Comparison of ENCODE assay signal across 8 cellular contexts in the genomic region with DNA sequence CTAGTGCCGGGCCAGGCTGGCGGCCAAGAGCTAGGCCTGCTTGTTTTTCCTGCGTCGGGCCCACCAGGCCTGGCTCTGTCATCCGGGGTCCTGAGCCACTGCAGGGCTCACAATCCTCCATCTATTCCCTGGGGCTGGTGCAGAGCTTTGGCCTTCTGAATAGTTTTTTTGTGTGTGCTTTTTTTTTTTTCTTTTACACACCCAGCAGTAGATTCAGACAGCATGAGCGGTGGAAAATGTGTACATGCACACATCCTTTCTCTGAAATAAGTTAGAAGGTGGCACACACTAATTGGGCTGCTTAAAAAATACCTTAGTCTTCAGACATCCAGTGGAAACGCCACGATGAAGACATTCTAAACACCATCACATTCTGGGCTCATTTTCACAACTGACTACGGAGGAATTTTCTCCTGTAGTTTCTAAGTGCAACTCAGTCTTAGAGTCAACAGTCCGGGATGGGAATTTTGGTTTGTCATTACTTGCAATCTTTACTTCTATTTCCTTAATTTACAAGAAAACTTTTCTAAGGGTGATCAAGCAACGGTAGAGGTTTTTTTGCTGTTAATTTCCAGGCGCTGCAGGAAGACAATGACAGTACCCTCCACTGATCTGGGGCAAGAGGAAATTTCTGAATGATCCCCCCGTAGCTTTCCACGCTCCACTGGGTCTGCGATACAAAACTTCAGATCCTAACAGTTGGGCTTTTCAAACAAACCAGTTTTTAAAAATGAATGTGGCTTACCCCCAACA. TPM values are rescaled to one million over a fixed set of nuclear protein-coding genes. Genes with fewer than 3 reads are reported as not detected.
DNase-seq lines count a peak whose midpoint lies in the region; ATAC-seq and TF ChIP-seq lines count a peak whose summit lies in the region.

No MANE protein-coding gene starts in this region.

- H3K27me3 ChIP-seq in BLaER1 = no peaks in the 10 kb centered on the region
- no peaks in the 10 kb centered on the region for H3K27me3 ChIP-seq in breast epithelium
- H3K27me3 ChIP-seq in mesendoderm (ENCODE audit: insufficient read depth, low read length, poor library complexity) = no peaks in the 10 kb centered on the region
- H3K27me3 ChIP-seq in vagina = no peaks in the 10 kb centered on the region

- peak overlapping the region; percentile 98 for H3K9ac ChIP-seq in BLaER1
- peak overlapping the region; percentile 73 for H3K9ac ChIP-seq in mesendoderm (ENCODE audit: low read length)

- H3K79me2 ChIP-seq in mesendoderm (ENCODE audit: control insufficient read depth, insufficient read depth, low read length) = peaks cover 26% of the 10 kb centered on the region

- H3K18ac ChIP-seq in mesendoderm (ENCODE audit: low read length) = peak overlapping the region; percentile 94

- peak overlapping the region; percentile 97 for H3K27ac ChIP-seq in BLaER1
- peak overlapping the region; percentile 99 for H3K27ac ChIP-seq in KOPT-K1 (ENCODE audit: low read depth, low read length, poor library complexity, severe bottlenecking)
- peak overlapping the region; percentile 90 to 99 for H3K27ac ChIP-seq in breast epithelium
- peak overlapping the region; percentile 98 for H3K27ac ChIP-seq in mesendoderm (ENCODE audit: low read depth, low read length)
- H3K27ac ChIP-seq in vagina = peak overlapping the region; percentile 99

- H3K4me1 ChIP-seq in BLaER1 (peaks cover 68% of the 10 kb centered on the region), breast epithelium (peaks cover 0 to 30% of the 10 kb centered on the region in 2 donors), mesendoderm (ENCODE audit: control insufficient read depth, low read depth, low read length) (peaks cover 15% of the 10 kb centered on the region), vagina (peaks cover 45% of the 10 kb centered on the region)

- no peak for DNase-seq in breast epithelium (ENCODE audit: low spot score in 2 of 2)
- peak; percentile 33 for DNase-seq in mesendoderm
- DNase-seq in vagina (ENCODE audit: extremely low spot score in 2 of 2) = no peak
- DNase-seq in NK-92 treated with Interleukin-12 subunit alpha and Interleukin-12 subunit beta, amount 100 ng/mL, for 24 hours (lab: John Stamatoyannopoulos, UW) = no peak
- no peak for DNase-seq in activated CD4-positive, CD25-positive, alpha-beta regulatory T cell (lab: John Stamatoyannopoulos, UW)

- H2BK5ac ChIP-seq in mesendoderm (ENCODE audit: low read length) = peak overlapping the region; percentile 42

- WGBS in mesendoderm (ENCODE audit: extremely low coverage, insufficient coverage, low lambda C conversion rate) = no CpG with 5 or more reads among the region's 15 CpGs

- H4K20me1 ChIP-seq in BLaER1 = peaks cover 40% of the 10 kb centered on the region

- no peak for ATAC-seq in GM21528 (IDR thresholded peaks at IDR 0.05; ENCODE audit: low FRiP score, unreplicated experiment)

- H4K5ac ChIP-seq in mesendoderm (ENCODE audit: low read length) = peak overlapping the region; percentile 82

- no peaks in the 10 kb centered on the region for H3K9me3 ChIP-seq in BLaER1
- H3K9me3 ChIP-seq in KOPT-K1 (ENCODE audit: insufficient read depth, low read length, poor library complexity, severe bottlenecking) = no peaks in the 10 kb centered on the region
- no peaks in the 10 kb centered on the region for H3K9me3 ChIP-seq in breast epithelium
- no peaks in the 10 kb centered on the region for H3K9me3 ChIP-seq in vagina

- TF ChIP-seq CTCF in breast epithelium (IDR thresholded peaks at IDR 0.05) (no peak), vagina (IDR thresholded peaks at IDR 0.05) (no peak)

- H3K4ac ChIP-seq in mesendoderm (ENCODE audit: low read depth, low read length) = peak overlapping the region; percentile 58

- H3K4me3 ChIP-seq in BLaER1 = peak overlapping the region; percentile 88
- peak overlapping the region; percentile 69 to 96 (median 91) for H3K4me3 ChIP-seq in breast epithelium
- no peak overlapping the region for H3K4me3 ChIP-seq in mesendoderm (ENCODE audit: low read length)
- peak overlapping the region; percentile 97 to 99 for H3K4me3 ChIP-seq in vagina

- H3K4me2 ChIP-seq in BLaER1 = peak overlapping the region; percentile 89
- H3K4me2 ChIP-seq in mesendoderm (ENCODE audit: low read length) = peak overlapping the region; percentile 37

- no peaks in the 10 kb centered on the region for H3K79me1 ChIP-seq in mesendoderm (ENCODE audit: low read length)

- H3K23ac ChIP-seq in mesendoderm (ENCODE audit: low read length) = no peak overlapping the region

- no peak overlapping the region for H2BK15ac ChIP-seq in mesendoderm (replicated peaks; ENCODE audit: low read depth)

- H3K56ac ChIP-seq in mesendoderm (ENCODE audit: low read length) = peak overlapping the region; percentile 91

- TF ChIP-seq POLR2A in breast epithelium (IDR thresholded peaks at IDR 0.05) (no peak), vagina (IDR thresholded peaks at IDR 0.05) (no peak)

- intact Hi-C loops in breast epithelium (cut with DNase I; ENCODE audit: low total_unique reads) (loop anchor here (10.0 kb wide), 3 partner anchors 196 to 386 kb away; no protein-coding TSS in a partner anchor), vagina (cut with DNase I) (loop anchor here (2.0 to 10.0 kb wide), 2 partner anchors 246 to 356 kb away; no protein-coding TSS in a partner anchor)

- peak overlapping the region; percentile 58 for H2AK5ac ChIP-seq in mesendoderm (ENCODE audit: low read length)

- H4K8ac ChIP-seq in mesendoderm (ENCODE audit: low read depth, low read length) = peak overlapping the region; percentile 83

- H3K36me3 ChIP-seq in BLaER1 (peaks cover 39% of the 10 kb centered on the region), KOPT-K1 (ENCODE audit: insufficient read depth, low read length) (peaks cover 40% of the 10 kb centered on the region), breast epithelium (peaks cover 5% of the 10 kb centered on the region), mesendoderm (ENCODE audit: control insufficient read depth, insufficient read depth, low read length) (no peaks in the 10 kb centered on the region), vagina (peaks cover 0 to 34% of the 10 kb centered on the region in 2 donors)

- H2BK120ac ChIP-seq in mesendoderm (ENCODE audit: low read depth, low read length) = peak overlapping the region; percentile 54

RNA-seq across cellular contexts. Expression of gene ZFP36L2, which starts 6.0 kb away (rescaled TPM):
- total RNA-seq in breast epithelium = 100 to 1,000 TPM; 111 to 155 (median 124) TPM
- polyA plus RNA-seq in mesendoderm (2013, experiment 1 of 2) = 71.1 TPM
- 70.6 TPM for polyA plus RNA-seq in mesendoderm (2013, experiment 2 of 2)
- 206 TPM for total RNA-seq in vagina
